In the genomic region with DNA sequence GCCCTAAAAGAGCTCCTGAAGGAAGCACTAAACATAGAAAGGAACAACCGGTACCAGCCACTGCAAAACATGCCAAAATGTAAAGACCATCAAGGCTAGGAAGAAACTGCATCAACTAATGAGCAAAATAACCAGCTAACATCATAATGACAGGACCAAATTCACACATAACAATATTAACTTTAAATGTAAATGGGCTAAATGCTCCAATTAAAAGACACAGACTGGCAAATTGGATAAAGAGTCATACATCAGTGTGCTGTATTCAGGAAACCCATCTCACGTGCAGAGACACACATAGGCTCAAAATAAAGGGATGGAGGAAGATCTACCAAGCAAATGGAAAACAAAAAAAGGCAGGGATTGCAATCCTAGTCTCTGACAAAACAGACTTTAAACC, we compare ENCODE assay signal across 1 cellular context.
DNase-seq lines count a peak whose midpoint lies in the region; ATAC-seq, FAIRE-seq and TF ChIP-seq lines count a peak whose summit lies in the region.
"Not testable (repeated sequence)": the region's sequence is repeated elsewhere in the genome, so short reads cannot be mapped to it uniquely, and the experiment has no call there.

No MANE protein-coding gene starts in this region.

- in situ Hi-C loops in K562 (cut with MboI) = not testable (repeated sequence)

- not testable (repeated sequence) for FAIRE-seq in K562 (lab: Jason Lieb, UNC)

- not testable (repeated sequence) for H3K4me2 ChIP-seq in K562 (ENCODE audit: insufficient read depth, low read length)

- not testable (repeated sequence) for ATAC-seq in K562

- H2AFZ ChIP-seq in K562 (ENCODE audit: low read depth, low read length) = not testable (repeated sequence)

- not testable (repeated sequence) for H3K4me1 ChIP-seq in K562 (replicated peaks in 1 of 2; ENCODE audit: control insufficient read depth in 2 of 2, insufficient read depth in 2 of 2, low read length in 2 of 2)

- TF ChIP-seq RAD21 in K562 (CRISPR knock-in tag; conservative IDR thresholded peaks at IDR 0.05 in 1 of 2, IDR thresholded peaks at IDR 0.05 in 1 of 2) = not testable (repeated sequence)

- POLR2A ChIA-PET in K562 (lab: Yijun Ruan, JAX) = not testable (repeated sequence)

- WGBS in K562 (ENCODE audit: insufficient coverage, low coverage, missing lambda C conversion rate) = 34% methylated on average over 2 of the region's 2 CpGs

- intact Hi-C loops in K562 (cut with micrococcal nuclease) = not testable (repeated sequence)

- H3K79me2 ChIP-seq in K562 (ENCODE audit: control insufficient read depth, insufficient read depth, low read length) = not testable (repeated sequence)

- not testable (repeated sequence) for H3K9me1 ChIP-seq in K562 (ENCODE audit: control insufficient read depth, insufficient read depth, low read length)

- H3K36me3 ChIP-seq in K562 (ENCODE audit: control insufficient read depth, insufficient read depth, low read length) = not testable (repeated sequence)

- TF ChIP-seq CTCF in K562 (IDR thresholded peaks at IDR 0.05 in 2 of 3, conservative IDR thresholded peaks at IDR 0.05 in 1 of 3; ENCODE audit: insufficient read depth in 2 of 3, low read depth in 1 of 3, low read length in 3 of 3) = not testable (repeated sequence)

- not testable (repeated sequence) for H3K9ac ChIP-seq in K562 (ENCODE audit: insufficient read depth in 1 of 2, low read depth in 2 of 2, low read length in 2 of 2)

- H3K27ac ChIP-seq in K562 (ENCODE audit: extremely low read depth, low read depth, low read length) = not testable (repeated sequence)

- TF ChIP-seq EP300 in K562 (IDR thresholded peaks at IDR 0.05; ENCODE audit: low read length) = not testable (repeated sequence)

- CTCF ChIA-PET in K562 (lab: Yijun Ruan, JAX; ENCODE audit: low intra/inter-chr PET ratio) = not testable (repeated sequence)

- TF ChIP-seq POLR2A in K562 (conservative IDR thresholded peaks at IDR 0.05) = not testable (repeated sequence)

- BruUV-seq in K562 (replicated peaks; lab: Mats Ljungman, UMichigan) = not testable (repeated sequence)

- not testable (repeated sequence) for DNase-seq in K562 (ENCODE audit: extremely low read depth in 1 of 4, low spot score in 3 of 4)

- H3K4me3 ChIP-seq in K562 = not testable (repeated sequence)

- H3K9me3 ChIP-seq in K562 (replicated peaks; ENCODE audit: control insufficient read depth, insufficient read depth, low read depth, low read length) = not testable (repeated sequence)

- not testable (repeated sequence) for H3K27me3 ChIP-seq in K562 (ENCODE audit: control insufficient read depth in 2 of 2, insufficient read depth in 2 of 2, low read length in 2 of 2)

- H4K20me1 ChIP-seq in K562 (replicated peaks; ENCODE audit: control insufficient read depth, insufficient read depth, low read length) = not testable (repeated sequence)

TF ChIP-seq in K562, 482 proteins besides CTCF, POLR2A, EP300 and RAD21:
- peak; percentile 96 for TF ChIP-seq ZNF507 (tag; conservative IDR thresholded peaks at IDR 0.05)
- peak; percentile 50; the same call in 1 of the 2 replicates for TF ChIP-seq ZNF354B (CRISPR knock-in tag; IDR thresholded peaks at IDR 0.05)
